Comparison of ENCODE assay signal across 9 cellular contexts in genomic region chr14:92551066-92551841, GRCh38. TPM values are rescaled to one million over a fixed set of nuclear protein-coding genes. Genes with fewer than 3 reads are reported as not detected.
DNase-seq lines count a peak whose midpoint lies in the region; ATAC-seq and TF ChIP-seq lines count a peak whose summit lies in the region.
"Had no signal": no experiment of that assay in that cellular context is flagged by ENCODE, and none has a peak within 500 bp of the region (broad histone marks: within the 10 kb centered on the region; RNA-seq: fewer than 3 reads in every experiment).

No MANE protein-coding gene starts in this region.

- peaks cover 23% of the 10 kb centered on the region for H3K4me1 Mint-ChIP-seq in T-helper 2 cell treated with Interferon-gamma antibody and Interleukin-4, amounts not matched to agents 5 μg/mL and 100 μg/mL, for 36 hours (ENCODE audit: low read depth)

- peaks cover 53% of the 10 kb centered on the region for H3K27me3 Mint-ChIP-seq in T-helper 2 cell treated with Interferon-gamma antibody and Interleukin-4, amounts not matched to agents 5 μg/mL and 100 μg/mL, for 36 hours (ENCODE audit: low read depth)

- WGBS in adrenal gland, 4 donors, result 84 to 90% (median 86%) methylated on average over 13 of the region's 13 CpGs

- H3K36me3 ChIP-seq in GM06990 (ENCODE audit: control insufficient read depth, insufficient read depth, low read length) (no peaks in the 10 kb centered on the region), adrenal gland (replicated peaks in 1 of 2) (peaks cover 0 to 1% of the 10 kb centered on the region in 2 donors)
- H3K36me3 ChIP-seq: SJSA1 had no signal

- peaks cover 19 to 35% of the 10 kb centered on the region in 2 donors for H3K4me1 ChIP-seq in adrenal gland (replicated peaks in 1 of 2)

- H3K9me3 ChIP-seq in adrenal gland (replicated peaks in 1 of 3), result no peaks in the 10 kb centered on the region
- H3K9me3 ChIP-seq: SJSA1 had no signal

- no peak overlapping the region for H3K4me3 Mint-ChIP-seq in T-helper 2 cell treated with Interferon-gamma antibody and Interleukin-4, amounts not matched to agents 5 μg/mL and 100 μg/mL, for 36 hours

- no peak for TF ChIP-seq POLR2A in adrenal gland (IDR thresholded peaks at IDR 0.05)

- no peak overlapping the region for H3K27ac ChIP-seq in adrenal gland
- H3K27ac ChIP-seq: SJSA1 had no signal

- no peak overlapping the region; the same call in 1 of the 2 replicates for H3K4me3 ChIP-seq in GM06990 (replicated peaks; ENCODE audit: low read depth, low read length)
- H3K4me3 ChIP-seq in adrenal gland, result no peak overlapping the region
- H3K4me3 ChIP-seq: SJSA1 had no signal

- intact Hi-C loops in adrenal gland (cut with DNase I), result no loop called here

- no peak for DNase-seq in GM06990 (ENCODE audit: extremely low read depth, insufficient read length)
- DNase-seq in adrenal gland, result no peak
- DNase-seq in iPS-NIHi11 (ENCODE audit: low spot score), result no peak
- DNase-seq in NCI-H2107 (lab: John Stamatoyannopoulos, UW), result no peak
- DNase-seq in inferior parietal cortex (ENCODE audit: extremely low spot score), result no peak
- DNase-seq in T-helper 2 cell treated with Interferon-gamma antibody and Interleukin-4, amounts not matched to agents 5 μg/mL and 100 μg/mL, for 36 hours (ENCODE audit: low spot score), result no peak

- no peak overlapping the region for H3K27ac Mint-ChIP-seq in T-helper 2 cell treated with Interferon-gamma antibody and Interleukin-4, amounts not matched to agents 5 μg/mL and 100 μg/mL, for 36 hours

- no peaks in the 10 kb centered on the region for H3K9me3 Mint-ChIP-seq in T-helper 2 cell treated with Interferon-gamma antibody and Interleukin-4, amounts not matched to agents 5 μg/mL and 100 μg/mL, for 36 hours

- no peaks in the 10 kb centered on the region for H3K27me3 ChIP-seq in GM06990 (replicated peaks; ENCODE audit: control insufficient read depth, insufficient read depth, low read length)
- H3K27me3 ChIP-seq in adrenal gland, result no peaks in the 10 kb centered on the region
- H3K27me3 ChIP-seq: SJSA1 had no signal

- TF ChIP-seq CTCF in GM06990 (IDR thresholded peaks at IDR 0.05; ENCODE audit: insufficient read depth, low read length, poor library complexity, severe bottlenecking), result peak; percentile 36
- TF ChIP-seq CTCF in adrenal gland (IDR thresholded peaks at IDR 0.05), result peak in 4 of 6 experiments; percentile 11 to 39 (median 19)

- ATAC-seq in GM21360 (IDR thresholded peaks at IDR 0.05; ENCODE audit: unreplicated experiment) (peak; percentile 69), HG03460 (IDR thresholded peaks at IDR 0.05; ENCODE audit: unreplicated experiment) (peak; percentile 72)

- no peaks in the 10 kb centered on the region for H3K36me3 Mint-ChIP-seq in T-helper 2 cell treated with Interferon-gamma antibody and Interleukin-4, amounts not matched to agents 5 μg/mL and 100 μg/mL, for 36 hours (ENCODE audit: low read depth)

RNA-seq across cellular contexts. Expression of gene RIN3, which starts 37.7 kb away (rescaled TPM):
- 10 to 100 TPM; 21.5 to 63.2 (median 30.3) TPM for total RNA-seq in adrenal gland
- polyA plus RNA-seq in adrenal gland, result 10 to 100 TPM in 2 of 3 donors, 1 to 10 TPM in 1; 8.1 to 55.7 (median 32.5) TPM
